ENCODE assay signal across 14 cellular contexts in genomic region chr2:71922501-71923142, GRCh38.
"Had no signal": no experiment of that assay in that cellular context is flagged by ENCODE, and none has a peak within 500 bp of the region (broad histone marks: within the 10 kb centered on the region; RNA-seq: fewer than 3 reads in every experiment).

No MANE protein-coding gene starts in this region.

- H3K9me3 ChIP-seq: adrenal gland, ovary, thyroid gland, vagina had no signal

- H3K27me3 ChIP-seq: adrenal gland, hepatocyte, ovary, thyroid gland, vagina had no signal

- ATAC-seq: esophagus mucosa; stimulated activated naive B cell treated with anti-CD40 and anti-IgM and Interleukin-4, amounts not matched to agents 10 μg/mL and 1 μg/mL and 100 μg/mL, for 72 hours had no signal

- H3K36me3 Mint-ChIP-seq: stimulated activated naive B cell treated with anti-CD40 and anti-IgM and Interleukin-4, amounts not matched to agents 10 μg/mL and 1 μg/mL and 100 μg/mL, for 72 hours had no signal

- H3K27ac Mint-ChIP-seq: activated B cell treated with CpG ODN at 0.5 μM for 24 hours; activated naive CD4-positive, alpha-beta T cell treated with anti-CD3 and anti-CD28 coated beads, Interleukin-2, amount 50 U/mL, for 24 hours; activated T-cell treated with anti-CD3 and anti-CD28 coated beads, Interleukin-2, amount 50 U/mL, for 24 hours; stimulated activated naive B cell treated with anti-CD40 and anti-IgM and Interleukin-4, amounts not matched to agents 10 μg/mL and 1 μg/mL and 100 μg/mL, for 72 hours had no signal

- H3K36me3 ChIP-seq: adrenal gland, cardiac muscle cell, ovary, thyroid gland, vagina had no signal

- DNase-seq: activated B cell treated with CpG ODN at 0.5 μM for 24 hours; activated CD4-positive, alpha-beta T cell treated with anti-CD3 and anti-CD28 coated beads for 48 hours; activated T-cell treated with anti-CD3 and anti-CD28 coated beads, Interleukin-2, amount 50 U/mL, for 24 hours; midbrain; ovary; stimulated activated CD4-positive, alpha-beta T cell treated with anti-CD3 and anti-CD28 coated beads, Interleukin-2, amount 100 ng/mL, for 48 hours; stimulated activated naive B cell treated with anti-CD40 and anti-IgM and Interleukin-4, amounts not matched to agents 10 μg/mL and 1 μg/mL and 100 μg/mL, for 72 hours; thyroid gland had no signal

- H3K4me1 ChIP-seq: adrenal gland, thyroid gland, vagina had no signal

- H3K27ac ChIP-seq: adrenal gland, cardiac muscle cell, hepatocyte, ovary, thyroid gland, vagina had no signal

- H3K4me1 Mint-ChIP-seq: activated B cell treated with CpG ODN at 0.5 μM for 24 hours; activated naive CD4-positive, alpha-beta T cell treated with anti-CD3 and anti-CD28 coated beads, Interleukin-2, amount 50 U/mL, for 24 hours; stimulated activated naive B cell treated with anti-CD40 and anti-IgM and Interleukin-4, amounts not matched to agents 10 μg/mL and 1 μg/mL and 100 μg/mL, for 72 hours had no signal

- H3K4me3 Mint-ChIP-seq: activated B cell treated with CpG ODN at 0.5 μM for 24 hours; activated naive CD4-positive, alpha-beta T cell treated with anti-CD3 and anti-CD28 coated beads, Interleukin-2, amount 50 U/mL, for 24 hours; activated T-cell treated with anti-CD3 and anti-CD28 coated beads, Interleukin-2, amount 50 U/mL, for 24 hours; stimulated activated naive B cell treated with anti-CD40 and anti-IgM and Interleukin-4, amounts not matched to agents 10 μg/mL and 1 μg/mL and 100 μg/mL, for 72 hours had no signal

- H3K4me3 ChIP-seq: adrenal gland, cardiac muscle cell, hepatocyte, ovary, thyroid gland, vagina had no signal
